ENCODE assay signal across 5 cellular contexts in the genomic region with DNA sequence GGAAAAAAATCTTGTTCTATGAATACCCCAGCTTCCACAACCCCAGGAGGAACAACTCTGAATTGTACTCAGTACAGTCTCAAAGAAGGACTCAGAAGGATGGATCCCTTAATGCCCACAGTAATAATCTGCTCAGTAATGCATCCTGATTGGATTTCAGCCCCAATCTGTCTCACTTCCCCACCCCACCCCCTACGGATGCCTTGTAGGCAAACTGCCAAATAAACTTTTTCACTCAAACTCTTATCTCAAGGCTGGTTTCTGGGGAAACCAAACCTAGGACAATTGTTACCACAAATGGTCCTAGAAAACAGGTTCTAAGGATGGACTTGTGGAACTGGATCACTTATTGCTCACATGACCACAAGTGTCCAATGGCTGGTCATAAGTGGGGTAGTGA.
"Had no signal": no experiment of that assay in that cellular context is flagged by ENCODE, and none has a peak within 500 bp of the region (broad histone marks: within the 10 kb centered on the region; RNA-seq: fewer than 3 reads in every experiment).

No MANE protein-coding gene starts in this region.

- H3K9me3 Mint-ChIP-seq: GM23338, H9 had no signal

- H3K36me3 Mint-ChIP-seq: IgD-negative memory B cell had no signal

- ATAC-seq: GM23338, HepG2 had no signal

- H3K27me3 Mint-ChIP-seq: IgD-negative memory B cell had no signal

- H3K4me1 Mint-ChIP-seq: IgD-negative memory B cell had no signal

- DNase-seq: H9, HCEC 1CT had no signal

- H3K4me3 Mint-ChIP-seq: GM23338, H9, IgD-negative memory B cell had no signal

- H3K4me3 ChIP-seq: GM23338 had no signal
